ENCODE assay signal across 9 cellular contexts in the genomic region with DNA sequence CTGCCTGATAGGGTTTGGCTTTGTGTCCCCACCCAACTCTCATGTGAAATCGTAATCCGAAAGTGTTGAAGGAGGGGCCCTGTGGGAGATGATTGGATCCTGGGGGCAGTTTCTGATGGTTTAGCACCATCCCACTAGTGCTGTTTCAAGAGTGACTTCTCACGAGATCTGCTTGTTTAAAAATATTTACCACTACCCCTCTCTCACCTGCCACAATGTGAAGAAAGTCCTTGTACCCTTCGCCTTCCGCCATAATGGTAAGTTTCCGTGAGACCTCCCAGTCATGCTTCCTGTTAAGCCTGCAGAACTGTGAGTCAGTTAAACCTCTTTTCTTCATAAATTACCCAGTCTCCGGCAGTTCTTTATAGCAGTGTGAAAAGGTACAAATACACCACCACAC. TPM values are rescaled to one million over a fixed set of nuclear protein-coding genes. Genes with fewer than 3 reads are reported as not detected.
DNase-seq lines count a peak whose midpoint lies in the region; ATAC-seq and TF ChIP-seq lines count a peak whose summit lies in the region.
"Had no signal": no experiment of that assay in that cellular context is flagged by ENCODE, and none has a peak within 500 bp of the region (broad histone marks: within the 10 kb centered on the region; RNA-seq: fewer than 3 reads in every experiment).

No MANE protein-coding gene starts in this region.

- no peak overlapping the region for H3K27ac ChIP-seq in H9 (ENCODE audit: insufficient read length, low read depth, low read length)
- no peak overlapping the region for H3K27ac ChIP-seq in osteoblast (ENCODE audit: low read depth, low read length)
- H3K27ac ChIP-seq in aorta (ENCODE audit: low read depth in 1 of 2, low read length in 2 of 2) = no peak overlapping the region

- TF ChIP-seq CTCF in H9 (conservative IDR thresholded peaks at IDR 0.05) (no peak), osteoblast (IDR thresholded peaks at IDR 0.05; ENCODE audit: extremely low read depth, low read depth, low read length) (no peak)

- peak overlapping the region in 2 of 3 experiments; percentile 5 to 42; a peak in 2 of 7 replicates for H3K27ac Mint-ChIP-seq in H9
- H3K27ac Mint-ChIP-seq in activated naive CD4-positive, alpha-beta T cell treated with anti-CD3 and anti-CD28 coated beads, Interleukin-2, amount 50 U/mL, for 72 hours = peak overlapping the region; percentile 96 to 99

- H2BK5ac ChIP-seq in H9 (ENCODE audit: insufficient read length, low read length) = no peak overlapping the region

- H3K9me3 ChIP-seq in H9 (ENCODE audit: control insufficient read depth, low read depth, low read length) (no peaks in the 10 kb centered on the region), osteoblast (ENCODE audit: low read depth, low read length) (no peaks in the 10 kb centered on the region), aorta (ENCODE audit: control insufficient read depth, low read length) (no peaks in the 10 kb centered on the region)

- no peak overlapping the region for H3K56ac ChIP-seq in H9 (ENCODE audit: insufficient read length, low read depth, low read length)

- peak overlapping the region; percentile 22 to 45; a peak in 3 of 5 replicates for H3K4me3 Mint-ChIP-seq in H9

- H3K4me2 ChIP-seq in H9 (ENCODE audit: insufficient read depth, insufficient read length, low read length) (no peak overlapping the region), osteoblast (ENCODE audit: insufficient read depth, low read length) (no peak overlapping the region)

- ATAC-seq in activated naive CD4-positive, alpha-beta T cell treated with anti-CD3 and anti-CD28 coated beads, Interleukin-2, amount 50 U/mL, for 72 hours = peak; percentile 28 to 36
- ATAC-seq in sciatic nerve (no peak), aorta (ENCODE audit: low FRiP score) (no peak)

- no peak overlapping the region for H2BK20ac ChIP-seq in H9 (ENCODE audit: low read depth, low read length, poor library complexity, severe bottlenecking)

- H2AFZ ChIP-seq in H9 (ENCODE audit: low read length) = no peak overlapping the region
- no peak overlapping the region for H2AFZ ChIP-seq in osteoblast (ENCODE audit: low read length)

- no peak overlapping the region for H4K91ac ChIP-seq in H9 (ENCODE audit: insufficient read length, low read depth, low read length)

- no peak overlapping the region for H3K4ac ChIP-seq in H9 (ENCODE audit: low read depth, low read length)

- no peaks in the 10 kb centered on the region for H3K36me3 ChIP-seq in osteoblast (ENCODE audit: insufficient read depth, low read length)
- H3K36me3 ChIP-seq in aorta (ENCODE audit: control insufficient read depth in 1 of 2, insufficient read depth in 2 of 2, low read length in 1 of 2) = no peaks in the 10 kb centered on the region

- H3K23me2 ChIP-seq in H9 (ENCODE audit: insufficient read length, low read depth, low read length, poor library complexity, severe bottlenecking) = peaks cover 12% of the 10 kb centered on the region

- intact Hi-C loops in sciatic nerve (cut with DNase I) (no loop called here), aorta (cut with DNase I) (loop anchor here (10.0 kb wide), 3 partner anchors 766 to 1136 kb away; partner anchors contain the start of genes GLIS3 (in 1 of the 2), PLPP6 (in 1 of the 2) and SPATA6L (in 1 of the 2))

- no peak overlapping the region for H4K5ac ChIP-seq in H9 (ENCODE audit: insufficient read length, low read depth, low read length)

- peaks cover 2 to 26% (median 11%) of the 10 kb centered on the region in 3 experiments; a peak in 6 of 7 replicates for H3K36me3 Mint-ChIP-seq in H9 (ENCODE audit: insufficient read depth in 1 of 3, low read depth in 3 of 3)
- peaks cover 34 to 35% of the 10 kb centered on the region in 2 donors for H3K36me3 Mint-ChIP-seq in activated naive CD4-positive, alpha-beta T cell treated with anti-CD3 and anti-CD28 coated beads, Interleukin-2, amount 50 U/mL, for 72 hours

- no peak overlapping the region for H2BK12ac ChIP-seq in H9 (ENCODE audit: insufficient read length, low read depth, low read length)

- no peaks in the 10 kb centered on the region for H3K27me3 ChIP-seq in H9 (ENCODE audit: insufficient read depth, low read length)
- H3K27me3 ChIP-seq in osteoblast (ENCODE audit: insufficient read depth, low read length) = no peaks in the 10 kb centered on the region
- no peaks in the 10 kb centered on the region for H3K27me3 ChIP-seq in aorta (ENCODE audit: control insufficient read depth in 1 of 2, insufficient read depth in 2 of 2, low read length in 1 of 2)

- no peak overlapping the region for H3K9ac ChIP-seq in H9 (ENCODE audit: extremely low read depth, insufficient read length, low read length)

- H3K18ac ChIP-seq in H9 (ENCODE audit: insufficient read length, low read depth, low read length) = no peak overlapping the region

- no peak overlapping the region for H4K8ac ChIP-seq in H9 (replicated peaks; ENCODE audit: insufficient read length, low read depth, low read length)

- H2BK15ac ChIP-seq in H9 (ENCODE audit: low read depth, low read length) = no peak overlapping the region

- no peak overlapping the region for H2AK5ac ChIP-seq in H9 (ENCODE audit: insufficient read length, low read length)

- no peaks in the 10 kb centered on the region; the same call in 1 of the 2 replicates for H3K4me1 ChIP-seq in H9 (ENCODE audit: insufficient read depth, low read length)
- peaks cover 9% of the 10 kb centered on the region for H3K4me1 ChIP-seq in osteoblast (ENCODE audit: insufficient read depth, low read length)
- no peaks in the 10 kb centered on the region for H3K4me1 ChIP-seq in aorta (ENCODE audit: control insufficient read depth in 1 of 2, insufficient read depth in 2 of 2, low read length in 2 of 2)

- H3K14ac ChIP-seq in H9 (ENCODE audit: insufficient read depth, low read length) = no peak overlapping the region

- H3K79me1 ChIP-seq in H9 (ENCODE audit: insufficient read depth, low read depth, low read length, poor library complexity, severe bottlenecking) = no peaks in the 10 kb centered on the region

- no peak overlapping the region for H3T11ph ChIP-seq in H9 (ENCODE audit: low read length)

- H3K4me1 Mint-ChIP-seq in H9 = peaks cover 35% of the 10 kb centered on the region in 2 experiments

- no peak overlapping the region for H3K4me3 ChIP-seq in osteoblast (ENCODE audit: insufficient read depth, low read length)
- no peak overlapping the region for H3K4me3 ChIP-seq in aorta (ENCODE audit: low read length in 2 of 2)
- H3K4me3 ChIP-seq: lung had no signal

- H4K20me1 ChIP-seq in H9 (ENCODE audit: control insufficient read depth, insufficient read depth, insufficient read length) = no peaks in the 10 kb centered on the region
- no peaks in the 10 kb centered on the region for H4K20me1 ChIP-seq in osteoblast (ENCODE audit: insufficient read depth, low read length)

- no peak overlapping the region for H3K23ac ChIP-seq in H9 (ENCODE audit: insufficient read length, low read depth, low read length)

- peaks cover 5% of the 10 kb centered on the region; the same call in 1 of the 2 replicates for H3K79me2 ChIP-seq in H9 (ENCODE audit: insufficient read depth, low read length)
- peaks cover 30% of the 10 kb centered on the region for H3K79me2 ChIP-seq in osteoblast (ENCODE audit: insufficient read depth, low read length)

- H3K9me3 Mint-ChIP-seq in H9 = no peaks in the 10 kb centered on the region
- no peaks in the 10 kb centered on the region for H3K9me3 Mint-ChIP-seq in activated naive CD4-positive, alpha-beta T cell treated with anti-CD3 and anti-CD28 coated beads, Interleukin-2, amount 50 U/mL, for 72 hours

- H2BK120ac ChIP-seq in H9 (ENCODE audit: low read depth, low read length, poor library complexity, severe bottlenecking) = no peak overlapping the region

- DNase-seq in H9 (no peak), SIG-M5 (lab: John Stamatoyannopoulos, UW) (peak; percentile 12), osteoblast (ENCODE audit: insufficient read length, low spot score, missing footprints) (no peak), sciatic nerve (ENCODE audit: low spot score) (no peak), midbrain (lab: John Stamatoyannopoulos, UW) (no peak), aorta (no peak)
- peak; percentile 56 to 66 for DNase-seq in activated naive CD4-positive, alpha-beta T cell treated with anti-CD3 and anti-CD28 coated beads, Interleukin-2, amount 50 U/mL, for 72 hours (ENCODE audit: low spot score in 2 of 2)
- DNase-seq in stimulated activated CD4-positive, alpha-beta T cell treated with anti-CD3 and anti-CD28 coated beads, Interleukin-1b, Interleukin-23, amount 100 ng/mL, for 48 hours = peak; percentile 69

- peaks cover 2% of the 10 kb centered on the region; the same call in 1 of the 2 replicates for H3K27me3 Mint-ChIP-seq in H9 (ENCODE audit: low read depth)

- no CpG with 5 or more reads among the region's 7 CpGs for WGBS in H9 (ENCODE audit: extremely low coverage, insufficient read length, low lambda C conversion rate)
- WGBS in aorta, 2 donors = 90 to 94% methylated on average over 7 of the region's 7 CpGs

RNA-seq across cellular contexts. Expression of gene RFX3, which starts 2.7 kb away (rescaled TPM):
- total RNA-seq in H9 (2021) = 9.3 and 9.9 TPM in 2 replicates
- 10 to 100 TPM in 1 of 2 donors, 1 to 10 TPM in 1; 10.0 to 14.2 TPM for total RNA-seq in activated naive CD4-positive, alpha-beta T cell treated with anti-CD3 and anti-CD28 coated beads, Interleukin-2, amount 50 U/mL, for 72 hours
- 1.4 and 2.9 TPM in 2 replicates for total RNA-seq in osteoblast
- 24.7 TPM for total RNA-seq in sciatic nerve
- 10 to 100 TPM; 10.5 to 22.4 TPM for total RNA-seq in aorta
- polyA plus RNA-seq in aorta = 1 to 10 TPM in 1 of 2 donors, under 1 TPM in 1; 0.38 to 1.3 TPM

Comparison
In these comparisons a context has a peak if more than half of its experiments do, and no peak if none do; other contexts are left out.
1. DNase-seq: peak in SIG-M5 (single experiment), activated naive CD4-positive, alpha-beta T cell treated with anti-CD3 and anti-CD28 coated beads, Interleukin-2, amount 50 U/mL, for 72 hours (2 of 2) and stimulated activated CD4-positive, alpha-beta T cell treated with anti-CD3 and anti-CD28 coated beads, Interleukin-1b, Interleukin-23, amount 100 ng/mL, for 48 hours (single experiment); none in H9 (single experiment), osteoblast (single experiment), sciatic nerve (single experiment), midbrain (single experiment) and aorta (0 of 2).
2. ATAC-seq: peak in activated naive CD4-positive, alpha-beta T cell treated with anti-CD3 and anti-CD28 coated beads, Interleukin-2, amount 50 U/mL, for 72 hours (2 of 2); none in sciatic nerve (single experiment) and aorta (single experiment).